Comparison of ENCODE assay signal across 8 cellular contexts in the genomic region with DNA sequence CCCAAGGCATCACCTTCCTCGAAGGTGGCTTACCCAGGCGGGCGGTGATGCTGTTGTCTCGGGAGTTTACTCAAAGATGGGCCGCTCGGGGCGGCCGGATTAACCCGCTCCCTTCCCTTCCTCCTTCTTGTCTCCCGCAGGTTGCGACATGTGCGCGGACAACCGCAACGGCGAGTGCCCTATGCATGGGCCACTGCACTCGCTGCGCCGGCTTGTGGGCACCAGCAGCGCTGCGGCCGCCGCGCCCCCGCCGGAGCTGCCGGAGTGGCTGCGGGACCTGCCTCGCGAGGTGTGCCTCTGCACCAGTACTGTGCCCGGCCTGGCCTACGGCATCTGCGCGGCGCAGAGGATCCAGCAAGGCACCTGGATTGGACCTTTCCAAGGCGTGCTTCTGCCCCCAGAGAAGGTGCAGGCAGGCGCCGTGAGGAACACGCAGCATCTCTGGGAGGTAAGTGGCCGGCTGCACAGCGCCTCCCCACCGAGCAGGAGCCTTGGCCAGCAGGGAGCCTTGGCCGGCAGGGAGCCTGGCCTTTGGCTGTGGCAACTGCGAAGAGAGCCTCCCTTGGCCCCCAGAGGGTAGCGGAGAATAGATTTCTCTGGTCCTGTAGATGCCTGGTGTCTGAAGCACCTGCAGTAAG.
A peak's percentile ranks its signal among the peaks of the same experiment; 100 is the strongest.
DNase-seq lines count a peak whose midpoint lies in the region; ATAC-seq lines count a peak whose summit lies in the region.
"Had no signal": no experiment of that assay in that cellular context is flagged by ENCODE, and none has a peak within 500 bp of the region (broad histone marks: within the 10 kb centered on the region; RNA-seq: fewer than 3 reads in every experiment).

No MANE protein-coding gene starts in this region.

- peaks cover under 1% of the 10 kb centered on the region in 2 donors for H3K36me3 Mint-ChIP-seq in stimulated activated naive B cell treated with anti-CD40 and anti-IgM and Interleukin-4, amounts not matched to agents 10 μg/mL and 1 μg/mL and 100 μg/mL, for 72 hours

- H3K4me1 Mint-ChIP-seq in stimulated activated naive B cell treated with anti-CD40 and anti-IgM and Interleukin-4, amounts not matched to agents 10 μg/mL and 1 μg/mL and 100 μg/mL, for 72 hours, result peaks cover 4 to 14% of the 10 kb centered on the region in 2 donors

- no peak overlapping the region for H3K27ac Mint-ChIP-seq in stimulated activated naive B cell treated with anti-CD40 and anti-IgM and Interleukin-4, amounts not matched to agents 10 μg/mL and 1 μg/mL and 100 μg/mL, for 72 hours

- H3K27me3 Mint-ChIP-seq in stimulated activated naive B cell treated with anti-CD40 and anti-IgM and Interleukin-4, amounts not matched to agents 10 μg/mL and 1 μg/mL and 100 μg/mL, for 72 hours, result peaks cover 45 to 65% of the 10 kb centered on the region in 2 donors

- DNase-seq in HuH-7 (ENCODE audit: low spot score), result peak; percentile 73
- peak; percentile 59 for DNase-seq in astrocyte of the hippocampus (ENCODE audit: low read depth, low spot score)
- DNase-seq in stimulated activated naive B cell treated with anti-CD40 and anti-IgM and Interleukin-4, amounts not matched to agents 10 μg/mL and 1 μg/mL and 100 μg/mL, for 72 hours, result no peak
- no peak for DNase-seq in activated effector memory CD4-positive, alpha-beta T cell treated with Interleukin-2 at 50 U/mL for 16 hours
- DNase-seq: central memory CD4-positive, alpha-beta T cell had no signal

- H3K4me3 ChIP-seq in iPS-18c (ENCODE audit: insufficient read depth, low read depth, low read length), result peak overlapping the region; percentile 58; the same call in 1 of the 2 replicates

- peak overlapping the region in 1 of 2 donors; percentile 52 for H3K4me3 Mint-ChIP-seq in stimulated activated naive B cell treated with anti-CD40 and anti-IgM and Interleukin-4, amounts not matched to agents 10 μg/mL and 1 μg/mL and 100 μg/mL, for 72 hours

- H3K9me3 Mint-ChIP-seq in stimulated activated naive B cell treated with anti-CD40 and anti-IgM and Interleukin-4, amounts not matched to agents 10 μg/mL and 1 μg/mL and 100 μg/mL, for 72 hours, result no peaks in the 10 kb centered on the region

- ATAC-seq in stimulated activated naive B cell treated with anti-CD40 and anti-IgM and Interleukin-4, amounts not matched to agents 10 μg/mL and 1 μg/mL and 100 μg/mL, for 72 hours (replicated peaks), result peak; percentile 20 to 23
- ATAC-seq in GM21367 (IDR thresholded peaks at IDR 0.05; ENCODE audit: unreplicated experiment) (no peak), GM18873 (IDR thresholded peaks at IDR 0.05; ENCODE audit: low FRiP score, unreplicated experiment) (no peak)

- peaks cover 2% of the 10 kb centered on the region for H3K9me3 ChIP-seq in iPS-18c (ENCODE audit: control insufficient read depth, insufficient read depth, low read length)

Comparison
In these comparisons a context has a peak if more than half of its experiments do, and no peak if none do; other contexts are left out.
1. DNase-seq: peak in HuH-7 (single experiment) and astrocyte of the hippocampus (single experiment); none in stimulated activated naive B cell treated with anti-CD40 and anti-IgM and Interleukin-4, amounts not matched to agents 10 μg/mL and 1 μg/mL and 100 μg/mL, for 72 hours (single experiment) and activated effector memory CD4-positive, alpha-beta T cell treated with Interleukin-2 at 50 U/mL for 16 hours (single experiment).
2. ATAC-seq: peak in stimulated activated naive B cell treated with anti-CD40 and anti-IgM and Interleukin-4, amounts not matched to agents 10 μg/mL and 1 μg/mL and 100 μg/mL, for 72 hours (2 of 2); none in GM21367 (single experiment) and GM18873 (single experiment).